1 cellular context compared by ENCODE assay signal in genomic region chr4:41963105-41963504, GRCh38.
TF ChIP-seq lines count a peak whose summit lies in the region.

No MANE protein-coding gene starts in this region.

TF ChIP-seq in GM12878, 131 proteins besides CTCF, POLR2A, EP300 and RAD21 (continued from another document):
- TF ChIP-seq ETV6 (conservative IDR thresholded peaks at IDR 0.05 in 1 of 2, IDR thresholded peaks at IDR 0.05 in 1 of 2; ENCODE audit: borderline replicate concordance in 1 of 2, low read depth in 1 of 2): no peak
- no peak for TF ChIP-seq SUPT20H (IDR thresholded peaks at IDR 0.05; ENCODE audit: borderline replicate concordance, control insufficient read depth, low read depth, low read length)
- no peak for TF ChIP-seq PAX5 (IDR thresholded peaks at IDR 0.05; ENCODE audit: borderline replicate concordance, low read depth, low read length)
- TF ChIP-seq ZNF207 (IDR thresholded peaks at IDR 0.05; ENCODE audit: borderline replicate concordance): no peak
- TF ChIP-seq BRCA1 (IDR thresholded peaks at IDR 0.05; ENCODE audit: low read depth, low read length): no peak
- TF ChIP-seq ATF3 (IDR thresholded peaks at IDR 0.05; ENCODE audit: borderline replicate concordance, extremely low read depth, low read depth, low read length): no peak
- no peak for TF ChIP-seq STAT1 (conservative IDR thresholded peaks at IDR 0.05)
- no peak for TF ChIP-seq PML (IDR thresholded peaks at IDR 0.05; ENCODE audit: low read length)
- no peak for TF ChIP-seq ZZZ3 (IDR thresholded peaks at IDR 0.05; ENCODE audit: control insufficient read depth, insufficient read length, low read depth)
- TF ChIP-seq CHD2 (IDR thresholded peaks at IDR 0.05; ENCODE audit: borderline replicate concordance, low read depth, low read length): no peak
TF ChIP-seq in GM12878: peak in this region for 0.
